Comparison of ENCODE assay signal across 18 cellular contexts in genomic region chr11:102138223-102138622, GRCh38. TPM values are rescaled to one million over a fixed set of nuclear protein-coding genes. Genes with fewer than 3 reads are reported as not detected.
DNase-seq lines count a peak whose midpoint lies in the region; ATAC-seq and TF ChIP-seq lines count a peak whose summit lies in the region.
"Had no signal": no experiment of that assay in that cellular context is flagged by ENCODE, and none has a peak within 500 bp of the region (broad histone marks: within the 10 kb centered on the region; RNA-seq: fewer than 3 reads in every experiment).

No MANE protein-coding gene starts in this region.

- no peak overlapping the region for H3K4me3 ChIP-seq in cardiac muscle cell
- no peak overlapping the region for H3K4me3 ChIP-seq in ascending aorta
- H3K4me3 ChIP-seq in transverse colon: no peak overlapping the region
- H3K4me3 ChIP-seq: Peyer's patch had no signal

- H3K4me1 Mint-ChIP-seq in mesothelial cell of epicardium: peaks cover 32% of the 10 kb centered on the region
- H3K4me1 Mint-ChIP-seq: CD4-positive, alpha-beta memory T cell; stimulated activated effector memory CD8-positive, alpha-beta T cell treated with anti-CD3 and anti-CD28 coated beads, Interleukin-12 subunit alpha, Interleukin-12 subunit beta, amount 100 ng/mL, for 72 hours; T-helper 17 cell had no signal

- intact Hi-C loops in left ventricle myocardium superior (cut with micrococcal nuclease): no loop called here
- intact Hi-C loops in ascending aorta (cut with DNase I): loop anchor here (2.0 kb wide), 3 partner anchors 25 to 79 kb away; no protein-coding TSS in a partner anchor
- intact Hi-C loops in transverse colon (cut with DNase I; ENCODE audit: low total_unique reads): no loop called here

- H3K36me3 ChIP-seq in cardiac muscle cell: no peaks in the 10 kb centered on the region
- no peaks in the 10 kb centered on the region for H3K36me3 ChIP-seq in ascending aorta
- H3K36me3 ChIP-seq in transverse colon: no peaks in the 10 kb centered on the region
- H3K36me3 ChIP-seq: Peyer's patch had no signal

- H3K36me3 Mint-ChIP-seq in mesothelial cell of epicardium: peaks cover 24% of the 10 kb centered on the region
- H3K36me3 Mint-ChIP-seq: CD4-positive, alpha-beta memory T cell; stimulated activated effector memory CD8-positive, alpha-beta T cell treated with anti-CD3 and anti-CD28 coated beads, Interleukin-12 subunit alpha, Interleukin-12 subunit beta, amount 100 ng/mL, for 72 hours had no signal

- H3K27me3 Mint-ChIP-seq in mesothelial cell of epicardium (ENCODE audit: low read depth): no peaks in the 10 kb centered on the region

- no peak overlapping the region for H3K4me3 Mint-ChIP-seq in mesothelial cell of epicardium
- H3K4me3 Mint-ChIP-seq: CD4-positive, alpha-beta memory T cell; stimulated activated effector memory CD8-positive, alpha-beta T cell treated with anti-CD3 and anti-CD28 coated beads, Interleukin-12 subunit alpha, Interleukin-12 subunit beta, amount 100 ng/mL, for 72 hours; T-helper 17 cell had no signal

- no peak for DNase-seq in cardiac muscle cell (ENCODE audit: low read depth in 1 of 2, low spot score in 1 of 2)
- no peak for DNase-seq in left ventricle myocardium superior
- no peak for DNase-seq in ascending aorta (ENCODE audit: low spot score in 2 of 2)
- DNase-seq in mesothelial cell of epicardium (ENCODE audit: low spot score in 2 of 2, unreplicated experiment in 2 of 2): no peak
- DNase-seq in transverse colon: no peak
- no peak for DNase-seq in COR-L47 (lab: John Stamatoyannopoulos, UW)
- DNase-seq: activated CD4-positive, alpha-beta T cell treated with anti-CD3 and anti-CD28 coated beads for 48 hours; activated T-cell treated with anti-CD3 and anti-CD28 coated beads, Interleukin-2, amount 50 U/mL, for 1 hour; CD4-positive, alpha-beta memory T cell; NCI-H1694 treated with DMSO at 0.1 percent for 48 hours; NCI-H524; Peyer's patch; stimulated activated CD4-positive, alpha-beta T cell treated with anti-CD3 and anti-CD28 coated beads, Interleukin-4, amount 100 ng/mL, for 24 hours; T-helper 17 cell had no signal

- no peak for TF ChIP-seq EP300 in transverse colon (IDR thresholded peaks at IDR 0.05; ENCODE audit: low read depth)

- in situ Hi-C loops in transverse colon (cut with MboI; ENCODE audit: low pct_ligation_motif_present in 1 of 4, low pct_unique_long_range_greater_than_20kb in 1 of 4, low sequenced_read_pairs in 3 of 4): no loop called here

- H3K27ac ChIP-seq in cardiac muscle cell (peak overlapping the region; percentile 94), ascending aorta (peak overlapping the region; percentile 79 to 92), transverse colon (peak overlapping the region; percentile 17 to 62 (median 50))
- H3K27ac ChIP-seq: 22Rv1 had no signal

- ATAC-seq in left ventricle myocardium superior: no peak
- no peak for ATAC-seq in HG03571 (IDR thresholded peaks at IDR 0.05; ENCODE audit: unreplicated experiment)
- ATAC-seq in GM18870 (IDR thresholded peaks at IDR 0.05; ENCODE audit: unreplicated experiment): no peak
- ATAC-seq: stimulated activated effector memory CD8-positive, alpha-beta T cell treated with anti-CD3 and anti-CD28 coated beads, Interleukin-12 subunit alpha, Interleukin-12 subunit beta, amount 100 ng/mL, for 72 hours; T-helper 17 cell had no signal

- no peak for TF ChIP-seq CTCF in cardiac muscle cell (IDR thresholded peaks at IDR 0.05; ENCODE audit: low read depth, low read length)
- no peak for TF ChIP-seq CTCF in ascending aorta (IDR thresholded peaks at IDR 0.05)
- TF ChIP-seq CTCF in mesothelial cell of epicardium (IDR thresholded peaks at IDR 0.05; ENCODE audit: unreplicated experiment): no peak
- no peak for TF ChIP-seq CTCF in transverse colon (IDR thresholded peaks at IDR 0.05)

- peak overlapping the region; percentile 82 for H3K27ac Mint-ChIP-seq in mesothelial cell of epicardium
- H3K27ac Mint-ChIP-seq: CD4-positive, alpha-beta memory T cell; stimulated activated effector memory CD8-positive, alpha-beta T cell treated with anti-CD3 and anti-CD28 coated beads, Interleukin-12 subunit alpha, Interleukin-12 subunit beta, amount 100 ng/mL, for 72 hours; T-helper 17 cell had no signal

- peaks cover 4% of the 10 kb centered on the region for H3K9me3 Mint-ChIP-seq in mesothelial cell of epicardium
- H3K9me3 Mint-ChIP-seq: CD4-positive, alpha-beta memory T cell; stimulated activated effector memory CD8-positive, alpha-beta T cell treated with anti-CD3 and anti-CD28 coated beads, Interleukin-12 subunit alpha, Interleukin-12 subunit beta, amount 100 ng/mL, for 72 hours had no signal

- TF ChIP-seq POLR2A in transverse colon (IDR thresholded peaks at IDR 0.05): no peak

- H3K27me3 ChIP-seq in cardiac muscle cell (no peaks in the 10 kb centered on the region), ascending aorta (no peaks in the 10 kb centered on the region), transverse colon (no peaks in the 10 kb centered on the region)
- H3K27me3 ChIP-seq: Peyer's patch had no signal

- whole genome bisulfite sequencing in transverse colon (ENCODE audit: low coverage in 1 of 2), 2 donors: 73 to 76% methylated on average over 2 of the region's 2 CpGs

- peaks cover 41% of the 10 kb centered on the region for H3K4me1 ChIP-seq in cardiac muscle cell (ENCODE audit: low read depth)
- H3K4me1 ChIP-seq in ascending aorta: peaks cover 4 to 41% of the 10 kb centered on the region in 2 donors
- H3K4me1 ChIP-seq in transverse colon: peaks cover 0 to 26% (median under 1%) of the 10 kb centered on the region in 4 donors

- no peaks in the 10 kb centered on the region for H3K9me3 ChIP-seq in cardiac muscle cell (ENCODE audit: low read depth)
- no peaks in the 10 kb centered on the region for H3K9me3 ChIP-seq in ascending aorta
- H3K9me3 ChIP-seq in transverse colon: no peaks in the 10 kb centered on the region
- H3K9me3 ChIP-seq: Peyer's patch had no signal

RNA-seq across cellular contexts. Expression of gene YAP1, which starts 28.0 kb away (rescaled TPM):
- total RNA-seq in cardiac muscle cell (264 and 277 TPM in 2 replicates), left ventricle myocardium superior (98.6 TPM), ascending aorta (516 TPM), mesothelial cell of epicardium (186 to 194 TPM (median 193 TPM) in 3 replicates), transverse colon (100 to 1,000 TPM in 3 of 4 donors, 10 to 100 TPM in 1; 90.5 to 163 (median 105) TPM)
- 40.8 and 48.4 TPM in 2 replicates for polyA plus RNA-seq in cardiac muscle cell
- polyA plus RNA-seq: CD4-positive, alpha-beta memory T cell had no signal
